14 cellular contexts compared by ENCODE assay signal in genomic region chr2:24739355-24740025, GRCh38.
"Had no signal": no experiment of that assay in that cellular context is flagged by ENCODE, and none has a peak within 500 bp of the region (broad histone marks: within the 10 kb centered on the region; RNA-seq: fewer than 3 reads in every experiment).

No MANE protein-coding gene starts in this region.

- H3K27me3 ChIP-seq: gastroesophageal sphincter, left lung, tibial nerve had no signal

- H3K27ac Mint-ChIP-seq: activated B cell treated with CpG ODN at 0.5 μM for 24 hours; activated CD4-positive, alpha-beta T cell treated with anti-CD3 and anti-CD28 coated beads, Interleukin-2, amount 10 ng/mL, durations not matched to agents 7 days and 5 days; activated naive CD8-positive, alpha-beta T cell treated with anti-CD3 and anti-CD28 coated beads, Interleukin-2, amount 10 ng/mL, durations not matched to agents 7 days and 5 days; memory B cell; nephron progenitor cell; T-helper 1 cell treated with Interleukin-12 subunit alpha and Interleukin-12 subunit beta and Interleukin-4 antibody, amounts not matched to agents 30 μg/mL and 1 μg/mL, for 36 hours had no signal

- H3K4me3 ChIP-seq: gastroesophageal sphincter, left lung, tibial nerve had no signal

- H3K4me1 Mint-ChIP-seq: activated B cell treated with CpG ODN at 0.5 μM for 24 hours; activated naive CD8-positive, alpha-beta T cell treated with anti-CD3 and anti-CD28 coated beads, Interleukin-2, amount 10 ng/mL, durations not matched to agents 7 days and 5 days; memory B cell had no signal

- H3K4me1 ChIP-seq: left lung had no signal

- FAIRE-seq: colon, keratinocyte had no signal

- H3K9me3 Mint-ChIP-seq: activated B cell treated with CpG ODN at 0.5 μM for 24 hours; activated CD4-positive, alpha-beta T cell treated with anti-CD3 and anti-CD28 coated beads, Interleukin-2, amount 10 ng/mL, durations not matched to agents 7 days and 5 days; activated naive CD8-positive, alpha-beta T cell treated with anti-CD3 and anti-CD28 coated beads, Interleukin-2, amount 10 ng/mL, durations not matched to agents 7 days and 5 days; memory B cell; nephron progenitor cell; T-helper 1 cell treated with Interleukin-12 subunit alpha and Interleukin-12 subunit beta and Interleukin-4 antibody, amounts not matched to agents 30 μg/mL and 1 μg/mL, for 36 hours had no signal

- H3K9me3 ChIP-seq: gastroesophageal sphincter, left lung, tibial nerve had no signal

- H3K27ac ChIP-seq: gastroesophageal sphincter, left lung, tibial nerve had no signal

- DNase-seq: activated B cell treated with CpG ODN at 0.5 μM for 24 hours; activated CD4-positive, alpha-beta T cell treated with anti-CD3 and anti-CD28 coated beads, Interleukin-2, amount 10 ng/mL, durations not matched to agents 7 days and 5 days; activated naive CD8-positive, alpha-beta T cell treated with anti-CD3 and anti-CD28 coated beads, Interleukin-2, amount 10 ng/mL, durations not matched to agents 7 days and 5 days; activated T-cell treated with anti-CD3 and anti-CD28 coated beads, Interleukin-2, amount 50 U/mL, for 48 hours; anterior cingulate cortex; left lung; nephron progenitor cell had no signal

- H3K4me3 Mint-ChIP-seq: activated B cell treated with CpG ODN at 0.5 μM for 24 hours; activated CD4-positive, alpha-beta T cell treated with anti-CD3 and anti-CD28 coated beads, Interleukin-2, amount 10 ng/mL, durations not matched to agents 7 days and 5 days; activated naive CD8-positive, alpha-beta T cell treated with anti-CD3 and anti-CD28 coated beads, Interleukin-2, amount 10 ng/mL, durations not matched to agents 7 days and 5 days; memory B cell; nephron progenitor cell; T-helper 1 cell treated with Interleukin-12 subunit alpha and Interleukin-12 subunit beta and Interleukin-4 antibody, amounts not matched to agents 30 μg/mL and 1 μg/mL, for 36 hours had no signal

- H3K27me3 Mint-ChIP-seq: activated B cell treated with CpG ODN at 0.5 μM for 24 hours; activated CD4-positive, alpha-beta T cell treated with anti-CD3 and anti-CD28 coated beads, Interleukin-2, amount 10 ng/mL, durations not matched to agents 7 days and 5 days; activated naive CD8-positive, alpha-beta T cell treated with anti-CD3 and anti-CD28 coated beads, Interleukin-2, amount 10 ng/mL, durations not matched to agents 7 days and 5 days; memory B cell had no signal

- ATAC-seq: gastroesophageal sphincter, left lung, SK-N-SH treated with all-trans-retinoic acid at 6 μM for 48 hours had no signal
